ENCODE assay signal across 8 cellular contexts in genomic region chr17:5584383-5584951, GRCh38. TPM values are rescaled to one million over a fixed set of nuclear protein-coding genes. Genes with fewer than 3 reads are reported as not detected.
DNase-seq lines count a peak whose midpoint lies in the region; ATAC-seq and TF ChIP-seq lines count a peak whose summit lies in the region.

TSS of gene NLRP1 (minus strand) at chr17:5584509. CDS start at chr17:5583957, 552 bp downstream.

- POLR2A ChIA-PET in activated CD8-positive, alpha-beta T cell treated with anti-CD3 and anti-CD28 coated beads for 36 hours (lab: Charles Lee): interaction anchor here (0.9 to 2.5 kb wide), 4 partner anchors 14 to 116 kb away, joined by 3 to 7 read pairs (median 4); partner anchors contain the start of genes DERL2, DHX33 and MIS12
- POLR2A ChIA-PET in Caco-2 (lab: Charles Lee): no interaction called here

- intact Hi-C loops in activated CD8-positive, alpha-beta T cell treated with anti-CD3 and anti-CD28 coated beads for 36 hours (cut with micrococcal nuclease): no loop called here
- intact Hi-C loops in Caco-2 (cut with micrococcal nuclease; ENCODE audit: unreplicated experiment): no loop called here

- H3K36me3 Mint-ChIP-seq in activated CD8-positive, alpha-beta T cell treated with anti-CD3 and anti-CD28 coated beads for 36 hours (ENCODE audit: low read depth): peaks cover 25% of the 10 kb centered on the region
- H3K36me3 Mint-ChIP-seq in Caco-2 (ENCODE audit: insufficient read depth, unreplicated experiment): no peaks in the 10 kb centered on the region

- TF ChIP-seq CTCF in activated CD8-positive, alpha-beta T cell treated with anti-CD3 and anti-CD28 coated beads for 36 hours (IDR thresholded peaks at IDR 0.05): no peak
- no peak for TF ChIP-seq CTCF in Caco-2 (IDR thresholded peaks at IDR 0.05; ENCODE audit: insufficient read depth in 1 of 2, low read depth in 1 of 2, low read length in 1 of 2, severe bottlenecking in 1 of 2, unreplicated experiment in 1 of 2)

- H3K27me3 ChIP-seq in Caco-2 (replicated peaks; ENCODE audit: control insufficient read depth, insufficient read depth, low read length): no peaks in the 10 kb centered on the region

- H3K4me3 Mint-ChIP-seq in activated CD8-positive, alpha-beta T cell treated with anti-CD3 and anti-CD28 coated beads for 36 hours: peak within 1 kb of the TSS; percentile 95
- no peak within 1 kb of the TSS for H3K4me3 Mint-ChIP-seq in Caco-2 (ENCODE audit: unreplicated experiment)

- DNase-seq in NCI-H2196 (lab: John Stamatoyannopoulos, UW; ENCODE audit: unreplicated experiment) (peak; percentile 62), midbrain (lab: John Stamatoyannopoulos, UW) (peak; percentile 30), Caco-2 (no peak)
- DNase-seq in activated CD8-positive, alpha-beta T cell treated with anti-CD3 and anti-CD28 coated beads for 36 hours: peak; percentile 99
- peak; percentile 85 for DNase-seq in effector CD8-positive, alpha-beta T cell (lab: John Stamatoyannopoulos, UW)
- peak; percentile 89 for DNase-seq in stimulated activated CD8-positive, alpha-beta memory T cell treated with anti-CD3 and anti-CD28 coated beads, Interleukin-4, amount 100 ng/mL, for 1 hour (ENCODE audit: low read depth in 2 of 2, low spot score in 1 of 2)

- H3K4me1 ChIP-seq in Caco-2: no peaks in the 10 kb centered on the region

- ATAC-seq in GM18498 (IDR thresholded peaks at IDR 0.05; ENCODE audit: unreplicated experiment) (peak; percentile 90), HG02642 (IDR thresholded peaks at IDR 0.05; ENCODE audit: poor library complexity, unreplicated experiment) (peak; percentile 87)
- ATAC-seq in activated CD8-positive, alpha-beta T cell treated with anti-CD3 and anti-CD28 coated beads for 36 hours: peak; percentile 95

- peak within 1 kb of the TSS; percentile 97 for H3K27ac Mint-ChIP-seq in activated CD8-positive, alpha-beta T cell treated with anti-CD3 and anti-CD28 coated beads for 36 hours
- H3K27ac Mint-ChIP-seq in Caco-2 (ENCODE audit: unreplicated experiment): no peak within 1 kb of the TSS

- H3K9me3 ChIP-seq in Caco-2: no peaks in the 10 kb centered on the region

- CTCF ChIA-PET in activated CD8-positive, alpha-beta T cell treated with anti-CD3 and anti-CD28 coated beads for 36 hours (lab: Charles Lee): interaction anchor here (0.7 to 1.9 kb wide), 4 partner anchors 20 to 145 kb away, joined by 3 to 9 read pairs (median 4); partner anchors contain the start of gene C1QBP
- CTCF ChIA-PET in Caco-2 (lab: Charles Lee): no interaction called here

- H3K4me3 ChIP-seq in Caco-2 (ENCODE audit: low read depth, low read length): no peak within 1 kb of the TSS

- H3K36me3 ChIP-seq in Caco-2 (ENCODE audit: control insufficient read depth, insufficient read depth, low read length): no peaks in the 10 kb centered on the region

- BruUV-seq in Caco-2 (replicated peaks; lab: Mats Ljungman, UMichigan): no TSS peak

- H3K4me1 Mint-ChIP-seq in activated CD8-positive, alpha-beta T cell treated with anti-CD3 and anti-CD28 coated beads for 36 hours (ENCODE audit: low read depth): peaks cover 57% of the 10 kb centered on the region
- no peaks in the 10 kb centered on the region for H3K4me1 Mint-ChIP-seq in Caco-2 (ENCODE audit: low read depth, unreplicated experiment)

- H3K27me3 Mint-ChIP-seq in activated CD8-positive, alpha-beta T cell treated with anti-CD3 and anti-CD28 coated beads for 36 hours: no peaks in the 10 kb centered on the region
- peaks cover 3% of the 10 kb centered on the region for H3K27me3 Mint-ChIP-seq in Caco-2 (ENCODE audit: insufficient read depth, unreplicated experiment)

- H3K9me3 Mint-ChIP-seq in activated CD8-positive, alpha-beta T cell treated with anti-CD3 and anti-CD28 coated beads for 36 hours: no peaks in the 10 kb centered on the region
- no peaks in the 10 kb centered on the region for H3K9me3 Mint-ChIP-seq in Caco-2 (ENCODE audit: unreplicated experiment)

RNA-seq across cellular contexts. Expression of gene NLRP1, which starts in this region (rescaled TPM):
- total RNA-seq in activated CD8-positive, alpha-beta T cell treated with anti-CD3 and anti-CD28 coated beads for 36 hours: 10 to 100 TPM; 26.0 to 28.2 TPM
- 0.09 and 0.28 TPM in 2 replicates for total RNA-seq in Caco-2 (2022)

Comparison
In these comparisons a context has a peak if more than half of its experiments do, and no peak if none do; other contexts are left out.
1. RNA of gene NLRP1 (total RNA-seq): 26.0 to 28.2 TPM in activated CD8-positive, alpha-beta T cell treated with anti-CD3 and anti-CD28 coated beads for 36 hours; 0.09 to 0.28 TPM in Caco-2; every median in the first group is over 10 times any median in the second.
2. DNase-seq: peak in NCI-H2196 (single experiment), activated CD8-positive, alpha-beta T cell treated with anti-CD3 and anti-CD28 coated beads for 36 hours (single experiment), effector CD8-positive, alpha-beta T cell (single experiment), midbrain (single experiment) and stimulated activated CD8-positive, alpha-beta memory T cell treated with anti-CD3 and anti-CD28 coated beads, Interleukin-4, amount 100 ng/mL, for 1 hour (2 of 2); none in Caco-2 (0 of 2).
3. Peak in every context shown above with its lines, with median percentiles within 50 percentile points of each other: ATAC-seq.